In the genomic region with DNA sequence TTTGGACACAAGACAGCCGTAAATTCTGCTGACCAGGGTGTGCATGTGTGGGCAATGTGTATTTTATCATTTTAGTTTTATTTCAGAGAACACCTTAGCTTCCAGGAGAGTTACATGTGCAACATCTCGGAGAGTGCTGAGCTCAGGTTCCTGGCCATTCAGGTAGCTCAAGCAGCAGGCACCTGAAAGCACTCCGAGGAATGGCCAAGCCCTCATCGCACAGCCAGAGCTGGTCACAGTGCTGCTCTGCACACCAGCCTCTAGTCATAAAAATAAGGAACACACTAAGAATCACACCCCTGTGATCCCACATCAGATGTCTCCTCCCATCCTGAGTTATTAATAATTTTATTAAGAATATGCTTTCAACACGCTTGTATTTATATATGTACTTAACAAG, we compare ENCODE assay signal across 23 cellular contexts. TPM values are rescaled to one million over a fixed set of nuclear protein-coding genes. Genes with fewer than 3 reads are reported as not detected.
"Had no signal": no experiment of that assay in that cellular context is flagged by ENCODE, and none has a peak within 500 bp of the region (broad histone marks: within the 10 kb centered on the region; RNA-seq: fewer than 3 reads in every experiment).

No MANE protein-coding gene starts in this region.

- H3K9me3 ChIP-seq: left ventricle myocardium inferior, neutrophil, ovary, prostate gland, suprapubic skin, transverse colon had no signal

- DNase-seq: activated CD4-positive, alpha-beta T cell treated with anti-CD3 and anti-CD28 coated beads for 1 hour; activated CD4-positive, alpha-beta T cell treated with anti-CD3 and anti-CD28 coated beads, Interleukin-2, amount 50 U/mL, for 1 hour; activated CD8-positive, alpha-beta T cell treated with anti-CD3 and anti-CD28 coated beads, Interleukin-2, amount 10 ng/mL, durations not matched to agents 7 days and 5 days; activated T-cell treated with anti-CD3 and anti-CD28 coated beads, Interleukin-2, amount 50 U/mL, for 1 hour; effector CD4-positive, alpha-beta T cell; foreskin keratinocyte; left ventricle myocardium inferior; stimulated activated CD4-positive, alpha-beta T cell treated with anti-CD3 and anti-CD28 coated beads, Interleukin-4, amount 100 ng/mL, for 24 hours; stimulated activated naive CD8-positive, alpha-beta T cell treated with anti-CD3 and anti-CD28 coated beads, Interleukin-15, amount 100 ng/mL, for 72 hours; T-cell; transverse colon; WERI-Rb-1 had no signal

- H3K4me1 ChIP-seq: foreskin keratinocyte, suprapubic skin, transverse colon had no signal

- H3K27ac ChIP-seq: foreskin keratinocyte, left ventricle myocardium inferior, neutrophil, ovary, prostate gland, suprapubic skin, transverse colon, WERI-Rb-1 had no signal

- H3K9me3 Mint-ChIP-seq: activated naive CD4-positive, alpha-beta T cell treated with anti-CD3 and anti-CD28 coated beads, Interleukin-2, amount 50 U/mL, for 72 hours; activated T-helper 17 cell treated with anti-CD3 and anti-CD28 coated beads, Interleukin-2, amount 50 U/mL, for 72 hours; stimulated activated naive CD8-positive, alpha-beta T cell treated with anti-CD3 and anti-CD28 coated beads, Interleukin-15, amount 100 ng/mL, for 72 hours; T-cell; T-helper 2 cell treated with Interferon-gamma antibody and Interleukin-4, amounts not matched to agents 5 μg/mL and 100 μg/mL, for 36 hours had no signal

- H3K27me3 ChIP-seq: foreskin keratinocyte, neutrophil, ovary, suprapubic skin, transverse colon had no signal

- H3K4me3 ChIP-seq: left ventricle myocardium inferior, ovary, prostate gland, suprapubic skin, transverse colon had no signal

- H3K36me3 Mint-ChIP-seq: activated naive CD4-positive, alpha-beta T cell treated with anti-CD3 and anti-CD28 coated beads, Interleukin-2, amount 50 U/mL, for 72 hours; brain had no signal

- FAIRE-seq: kidney had no signal

- H3K27me3 Mint-ChIP-seq: activated T-helper 17 cell treated with anti-CD3 and anti-CD28 coated beads, Interleukin-2, amount 50 U/mL, for 72 hours; brain; stimulated activated naive CD8-positive, alpha-beta T cell treated with anti-CD3 and anti-CD28 coated beads, Interleukin-15, amount 100 ng/mL, for 72 hours; T-cell had no signal

- H3K4me3 Mint-ChIP-seq: activated CD8-positive, alpha-beta T cell treated with anti-CD3 and anti-CD28 coated beads, Interleukin-2, amount 10 ng/mL, durations not matched to agents 7 days and 5 days; activated T-helper 17 cell treated with anti-CD3 and anti-CD28 coated beads, Interleukin-2, amount 50 U/mL, for 72 hours; brain; mesothelial cell of epicardium; stimulated activated naive CD8-positive, alpha-beta T cell treated with anti-CD3 and anti-CD28 coated beads, Interleukin-15, amount 100 ng/mL, for 72 hours; T-cell; T-helper 2 cell treated with Interferon-gamma antibody and Interleukin-4, amounts not matched to agents 5 μg/mL and 100 μg/mL, for 36 hours had no signal

- H3K27ac Mint-ChIP-seq: activated CD8-positive, alpha-beta T cell treated with anti-CD3 and anti-CD28 coated beads, Interleukin-2, amount 10 ng/mL, durations not matched to agents 7 days and 5 days; activated T-helper 17 cell treated with anti-CD3 and anti-CD28 coated beads, Interleukin-2, amount 50 U/mL, for 72 hours; mesothelial cell of epicardium; T-helper 2 cell treated with Interferon-gamma antibody and Interleukin-4, amounts not matched to agents 5 μg/mL and 100 μg/mL, for 36 hours had no signal

- ATAC-seq: activated CD8-positive, alpha-beta T cell treated with anti-CD3 and anti-CD28 coated beads, Interleukin-2, amount 10 ng/mL, durations not matched to agents 7 days and 5 days; activated naive CD4-positive, alpha-beta T cell treated with anti-CD3 and anti-CD28 coated beads, Interleukin-2, amount 50 U/mL, for 72 hours; activated T-helper 17 cell treated with anti-CD3 and anti-CD28 coated beads, Interleukin-2, amount 50 U/mL, for 72 hours; foreskin keratinocyte; stimulated activated naive CD8-positive, alpha-beta T cell treated with anti-CD3 and anti-CD28 coated beads, Interleukin-15, amount 100 ng/mL, for 72 hours; T-cell had no signal

- H3K36me3 ChIP-seq: ovary, prostate gland, transverse colon, WERI-Rb-1 had no signal

RNA-seq across cellular contexts. Expression of a gene that starts 36.2 kb away (rescaled TPM):
- total RNA-seq: foreskin keratinocyte, lung microvascular endothelial cell, mesothelial cell of epicardium had no signal
- polyA plus RNA-seq: foreskin keratinocyte had no signal
